13 cellular contexts compared by ENCODE assay signal in genomic region chr21:35428927-35429326, GRCh38.
DNase-seq lines count a peak whose midpoint lies in the region; ATAC-seq and TF ChIP-seq lines count a peak whose summit lies in the region.
"Had no signal": no experiment of that assay in that cellular context is flagged by ENCODE, and none has a peak within 500 bp of the region (broad histone marks: within the 10 kb centered on the region; RNA-seq: fewer than 3 reads in every experiment).

No MANE protein-coding gene starts in this region.

- DNase-seq in natural killer cell treated with Interleukin-12 subunit alpha and Interleukin-12 subunit beta and Interleukin-15 and Interleukin-18, amount 100 ng/mL, for 72 hours (ENCODE audit: low spot score) = no peak
- DNase-seq in natural killer cell (no peak), heart right ventricle (no peak), osteoblast (ENCODE audit: insufficient read length, low spot score, missing footprints) (no peak), aorta (no peak), iPS-NIHi7 (ENCODE audit: extremely low spot score) (no peak), foreskin melanocyte (no peak)
- DNase-seq: NCI-H1092; NCI-H2107; PC-9; stimulated activated naive B cell treated with anti-CD40 and anti-IgM and Interleukin-4, amounts not matched to agents 10 μg/mL and 1 μg/mL and 100 μg/mL, for 72 hours had no signal

- peak overlapping the region; percentile 62 for H3K4me2 ChIP-seq in osteoblast (ENCODE audit: insufficient read depth, low read length)
- H3K4me2 ChIP-seq: PC-9 had no signal

- H3K9me3 ChIP-seq in heart right ventricle (peaks cover 0 to 28% (median 8%) of the 10 kb centered on the region in 11 donors), osteoblast (ENCODE audit: low read depth, low read length) (no peaks in the 10 kb centered on the region), aorta (ENCODE audit: control insufficient read depth, low read length) (peaks cover 9% of the 10 kb centered on the region)
- H3K9me3 ChIP-seq: ovary had no signal

- H3K36me3 ChIP-seq in heart right ventricle (no peaks in the 10 kb centered on the region), osteoblast (ENCODE audit: insufficient read depth, low read length) (no peaks in the 10 kb centered on the region), aorta (ENCODE audit: control insufficient read depth in 1 of 2, insufficient read depth in 2 of 2, low read length in 1 of 2) (no peaks in the 10 kb centered on the region)
- H3K36me3 ChIP-seq: ovary had no signal

- peaks cover 26 to 33% of the 10 kb centered on the region in 2 donors for H3K27me3 Mint-ChIP-seq in natural killer cell treated with Interleukin-12 subunit alpha and Interleukin-12 subunit beta and Interleukin-15 and Interleukin-18, amount 100 ng/mL, for 72 hours
- peaks cover 39 to 71% of the 10 kb centered on the region in 2 donors for H3K27me3 Mint-ChIP-seq in natural killer cell (ENCODE audit: low read depth in 2 of 2)

- H3K79me2 ChIP-seq in osteoblast (ENCODE audit: insufficient read depth, low read length) = no peaks in the 10 kb centered on the region

- 33 to 37% methylated on average over 1 of the region's 1 CpG for WGBS in heart right ventricle, 2 donors
- 4 to 21% methylated on average over 1 of the region's 1 CpG for WGBS in aorta, 2 donors

- peak overlapping the region in 8 of 10 donors; percentile 29 to 84 (median 66) for H3K27ac ChIP-seq in heart right ventricle
- no peak overlapping the region for H3K27ac ChIP-seq in osteoblast (ENCODE audit: low read depth, low read length)
- no peak overlapping the region for H3K27ac ChIP-seq in aorta (ENCODE audit: low read depth in 1 of 2, low read length in 2 of 2)
- H3K27ac ChIP-seq: ovary, PC-9 had no signal

- peak overlapping the region; percentile 68 to 82 for H3K27ac Mint-ChIP-seq in natural killer cell treated with Interleukin-12 subunit alpha and Interleukin-12 subunit beta and Interleukin-15 and Interleukin-18, amount 100 ng/mL, for 72 hours
- H3K27ac Mint-ChIP-seq in natural killer cell = no peak overlapping the region
- H3K27ac Mint-ChIP-seq: stimulated activated naive B cell treated with anti-CD40 and anti-IgM and Interleukin-4, amounts not matched to agents 10 μg/mL and 1 μg/mL and 100 μg/mL, for 72 hours had no signal

- peaks cover 0 to 32% (median 8%) of the 10 kb centered on the region in 9 donors for H3K4me1 ChIP-seq in heart right ventricle
- peaks cover 15% of the 10 kb centered on the region for H3K4me1 ChIP-seq in osteoblast (ENCODE audit: insufficient read depth, low read length)
- no peaks in the 10 kb centered on the region for H3K4me1 ChIP-seq in aorta (ENCODE audit: control insufficient read depth in 1 of 2, insufficient read depth in 2 of 2, low read length in 2 of 2)

- H3K4me3 ChIP-seq in heart right ventricle (no peak overlapping the region), osteoblast (ENCODE audit: insufficient read depth, low read length) (peak overlapping the region; percentile 44), aorta (ENCODE audit: low read length in 2 of 2) (no peak overlapping the region)
- H3K4me3 ChIP-seq: ovary, PC-9 had no signal

- ATAC-seq in natural killer cell treated with Interleukin-12 subunit alpha and Interleukin-12 subunit beta and Interleukin-15 and Interleukin-18, amount 100 ng/mL, for 72 hours = no peak
- ATAC-seq in natural killer cell (no peak), heart right ventricle (peak in 6 of 8 donors; percentile 16 to 73 (median 62)), aorta (ENCODE audit: low FRiP score) (peak; percentile 80), GM18519 (IDR thresholded peaks at IDR 0.05; ENCODE audit: low FRiP score, unreplicated experiment) (no peak)
- ATAC-seq: stimulated activated naive B cell treated with anti-CD40 and anti-IgM and Interleukin-4, amounts not matched to agents 10 μg/mL and 1 μg/mL and 100 μg/mL, for 72 hours had no signal

- peak overlapping the region; percentile 72 for H3K4me3 Mint-ChIP-seq in natural killer cell treated with Interleukin-12 subunit alpha and Interleukin-12 subunit beta and Interleukin-15 and Interleukin-18, amount 100 ng/mL, for 72 hours
- H3K4me3 Mint-ChIP-seq in natural killer cell = no peak overlapping the region
- H3K4me3 Mint-ChIP-seq: stimulated activated naive B cell treated with anti-CD40 and anti-IgM and Interleukin-4, amounts not matched to agents 10 μg/mL and 1 μg/mL and 100 μg/mL, for 72 hours had no signal

- intact Hi-C loops in natural killer cell (cut with micrococcal nuclease) (no loop called here), heart right ventricle (cut with DNase I) (no loop called here), aorta (cut with DNase I) (no loop called here)

- H3K9me3 Mint-ChIP-seq in natural killer cell treated with Interleukin-12 subunit alpha and Interleukin-12 subunit beta and Interleukin-15 and Interleukin-18, amount 100 ng/mL, for 72 hours = peaks cover 7% of the 10 kb centered on the region
- H3K9me3 Mint-ChIP-seq in natural killer cell = peaks cover 2 to 5% of the 10 kb centered on the region in 2 donors

- H3K36me3 Mint-ChIP-seq in natural killer cell treated with Interleukin-12 subunit alpha and Interleukin-12 subunit beta and Interleukin-15 and Interleukin-18, amount 100 ng/mL, for 72 hours = peaks cover 18% of the 10 kb centered on the region
- peaks cover 14% of the 10 kb centered on the region for H3K36me3 Mint-ChIP-seq in natural killer cell

- TF ChIP-seq CTCF in natural killer cell (IDR thresholded peaks at IDR 0.05) (no peak), heart right ventricle (IDR thresholded peaks at IDR 0.05) (no peak), osteoblast (IDR thresholded peaks at IDR 0.05; ENCODE audit: extremely low read depth, low read depth, low read length) (no peak)

- H4K20me1 ChIP-seq in osteoblast (ENCODE audit: insufficient read depth, low read length) = no peaks in the 10 kb centered on the region

- peaks cover 19 to 25% of the 10 kb centered on the region in 2 donors for H3K4me1 Mint-ChIP-seq in natural killer cell treated with Interleukin-12 subunit alpha and Interleukin-12 subunit beta and Interleukin-15 and Interleukin-18, amount 100 ng/mL, for 72 hours (ENCODE audit: low read depth in 2 of 2)
- H3K4me1 Mint-ChIP-seq in natural killer cell = peaks cover 7 to 10% of the 10 kb centered on the region in 2 donors

- peaks cover 0 to 36% (median 15%) of the 10 kb centered on the region in 7 donors for H3K27me3 ChIP-seq in heart right ventricle
- no peaks in the 10 kb centered on the region for H3K27me3 ChIP-seq in osteoblast (ENCODE audit: insufficient read depth, low read length)
- peaks cover 0 to 2% of the 10 kb centered on the region in 2 donors for H3K27me3 ChIP-seq in aorta (ENCODE audit: control insufficient read depth in 1 of 2, insufficient read depth in 2 of 2, low read length in 1 of 2)
- H3K27me3 ChIP-seq: ovary had no signal

- no peak overlapping the region for H2AFZ ChIP-seq in osteoblast (ENCODE audit: low read length)
- H2AFZ ChIP-seq: PC-9 had no signal

Comparison
In these comparisons a context has a peak if more than half of its experiments do, and no peak if none do; other contexts are left out.
1. H3K27ac Mint-ChIP-seq: peak in natural killer cell treated with Interleukin-12 subunit alpha and Interleukin-12 subunit beta and Interleukin-15 and Interleukin-18, amount 100 ng/mL, for 72 hours (2 of 2); none in natural killer cell (0 of 2).
2. ATAC-seq: peak in heart right ventricle (6 of 8) and aorta (single experiment); none in natural killer cell treated with Interleukin-12 subunit alpha and Interleukin-12 subunit beta and Interleukin-15 and Interleukin-18, amount 100 ng/mL, for 72 hours (0 of 2), natural killer cell (0 of 3) and GM18519 (single experiment).
3. H3K27ac ChIP-seq: peak in heart right ventricle (8 of 10); none in osteoblast (single experiment) and aorta (0 of 2).